Comparison of ENCODE assay signal across 10 cellular contexts in the genomic region with DNA sequence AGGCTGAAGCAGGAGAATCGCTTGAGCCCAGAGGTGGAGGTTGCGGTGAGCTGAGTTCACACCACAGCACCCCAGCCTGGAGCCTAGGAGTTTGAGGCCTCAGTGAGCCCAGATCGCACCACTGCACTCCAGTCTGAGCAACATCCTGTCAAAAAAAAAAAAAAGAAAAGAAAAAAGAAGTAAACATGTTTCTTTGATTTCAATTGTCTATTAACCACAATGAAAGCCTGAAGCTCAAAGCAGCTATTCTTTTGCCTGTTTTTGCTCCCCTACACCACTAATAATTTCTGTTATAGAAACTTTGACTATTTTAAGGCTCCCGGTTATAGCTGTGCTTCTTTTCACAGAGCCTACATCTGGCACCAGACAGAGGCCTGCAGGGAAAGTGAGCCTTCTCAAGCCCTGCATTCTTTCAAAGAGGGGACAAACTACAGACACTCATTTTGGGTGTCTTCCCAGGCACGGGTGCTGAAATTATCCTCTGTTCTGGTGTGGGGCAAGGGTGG. TPM values are rescaled to one million over a fixed set of nuclear protein-coding genes. Genes with fewer than 3 reads are reported as not detected.
DNase-seq lines count a peak whose midpoint lies in the region; ATAC-seq, FAIRE-seq and TF ChIP-seq lines count a peak whose summit lies in the region.
"Had no signal": no experiment of that assay in that cellular context is flagged by ENCODE, and none has a peak within 500 bp of the region (broad histone marks: within the 10 kb centered on the region; RNA-seq: fewer than 3 reads in every experiment).

No MANE protein-coding gene starts in this region.

- in situ Hi-C loops in transverse colon (cut with MboI; ENCODE audit: low pct_ligation_motif_present in 1 of 4, low pct_unique_long_range_greater_than_20kb in 1 of 4, low sequenced_read_pairs in 3 of 4), result no loop called here

- 50 to 56% methylated on average over 1 to 5 of the region's 5 CpGs for WGBS in transverse colon (ENCODE audit: low coverage in 1 of 2), 2 donors

- no peaks in the 10 kb centered on the region for H3K27me3 Mint-ChIP-seq in activated naive CD8-positive, alpha-beta T cell treated with anti-CD3 and anti-CD28 coated beads, Interleukin-2, amount 10 ng/mL, durations not matched to agents 7 days and 5 days

- DNase-seq in activated T-cell treated with anti-CD3 and anti-CD28 coated beads for 1 hour (ENCODE audit: low read depth) (peak; percentile 51), activated T-cell treated with anti-CD3 and anti-CD28 coated beads for 4 hours (no peak), transverse colon (peak; percentile 46), GM12891 (ENCODE audit: insufficient read length, low spot score) (no peak), RCC 7860 (ENCODE audit: low spot score) (no peak)
- peak; percentile 59 for DNase-seq in activated naive CD8-positive, alpha-beta T cell treated with anti-CD3 and anti-CD28 coated beads, Interleukin-2, amount 10 ng/mL, durations not matched to agents 7 days and 5 days

- H3K36me3 ChIP-seq in muscle layer of duodenum (ENCODE audit: control insufficient read depth in 1 of 2, insufficient read depth in 2 of 2, low read length in 2 of 2) (no peaks in the 10 kb centered on the region), transverse colon (no peaks in the 10 kb centered on the region)

- no peaks in the 10 kb centered on the region for H3K9me3 Mint-ChIP-seq in activated naive CD8-positive, alpha-beta T cell treated with anti-CD3 and anti-CD28 coated beads, Interleukin-2, amount 10 ng/mL, durations not matched to agents 7 days and 5 days

- no peaks in the 10 kb centered on the region for H3K27me3 ChIP-seq in muscle layer of duodenum (ENCODE audit: low read depth, low read length)
- H3K27me3 ChIP-seq in transverse colon, result no peaks in the 10 kb centered on the region

- H3K27ac ChIP-seq in muscle layer of duodenum (ENCODE audit: low read length), result peak overlapping the region; percentile 71
- peak overlapping the region; percentile 74 to 84 (median 78) for H3K27ac ChIP-seq in transverse colon

- H3K4me1 Mint-ChIP-seq in activated naive CD8-positive, alpha-beta T cell treated with anti-CD3 and anti-CD28 coated beads, Interleukin-2, amount 10 ng/mL, durations not matched to agents 7 days and 5 days, result peaks cover 34% of the 10 kb centered on the region

- peaks cover 5 to 11% of the 10 kb centered on the region in 2 donors for H3K4me1 ChIP-seq in muscle layer of duodenum (ENCODE audit: control insufficient read depth in 1 of 2, insufficient read depth in 2 of 2, low read length in 2 of 2)
- peaks cover 11 to 50% (median 23%) of the 10 kb centered on the region in 4 donors for H3K4me1 ChIP-seq in transverse colon

- H3K4me3 ChIP-seq in muscle layer of duodenum (ENCODE audit: low read depth in 1 of 2, low read length in 2 of 2), result no peak overlapping the region
- H3K4me3 ChIP-seq in transverse colon, result no peak overlapping the region

- intact Hi-C loops in transverse colon (cut with DNase I; ENCODE audit: low total_unique reads), result no loop called here

- TF ChIP-seq POLR2A in transverse colon (IDR thresholded peaks at IDR 0.05), result no peak
- TF ChIP-seq POLR2A in GM12891 (IDR thresholded peaks at IDR 0.05; ENCODE audit: low read depth, low read length), result no peak

- no peak for TF ChIP-seq EP300 in transverse colon (IDR thresholded peaks at IDR 0.05; ENCODE audit: low read depth)

- FAIRE-seq in GM12891 (lab: Jason Lieb, UNC), result no peak
- FAIRE-seq in RCC 7860 (lab: Jason Lieb, UNC), result no peak
- FAIRE-seq: A204.1 had no signal

- TF ChIP-seq CTCF in transverse colon (IDR thresholded peaks at IDR 0.05), result no peak

- ATAC-seq in activated naive CD8-positive, alpha-beta T cell treated with anti-CD3 and anti-CD28 coated beads, Interleukin-2, amount 10 ng/mL, durations not matched to agents 7 days and 5 days (ENCODE audit: low read depth), result peak; percentile 94
- no peak for ATAC-seq in HG03159 (IDR thresholded peaks at IDR 0.05; ENCODE audit: unreplicated experiment)

- H3K36me3 Mint-ChIP-seq in activated naive CD8-positive, alpha-beta T cell treated with anti-CD3 and anti-CD28 coated beads, Interleukin-2, amount 10 ng/mL, durations not matched to agents 7 days and 5 days, result peaks cover 35% of the 10 kb centered on the region

- H3K9me3 ChIP-seq in muscle layer of duodenum (ENCODE audit: control insufficient read depth in 1 of 2, low read length in 2 of 2) (no peaks in the 10 kb centered on the region), transverse colon (no peaks in the 10 kb centered on the region)

- POLR2A ChIA-PET in activated naive CD8-positive, alpha-beta T cell treated with anti-CD3 and anti-CD28 coated beads, Interleukin-2, amount 10 ng/mL, durations not matched to agents 7 days and 5 days (lab: Charles Lee), result interaction anchor here (0.5 to 1.5 kb wide), 6 partner anchors 14 to 155 kb away, joined by 3 to 5 read pairs (median 4); a partner anchor contains a TSS

- peak overlapping the region; percentile 39 for H3K27ac Mint-ChIP-seq in activated naive CD8-positive, alpha-beta T cell treated with anti-CD3 and anti-CD28 coated beads, Interleukin-2, amount 10 ng/mL, durations not matched to agents 7 days and 5 days

- H3K4me3 Mint-ChIP-seq in activated naive CD8-positive, alpha-beta T cell treated with anti-CD3 and anti-CD28 coated beads, Interleukin-2, amount 10 ng/mL, durations not matched to agents 7 days and 5 days, result peak overlapping the region; percentile 25

TF ChIP-seq in GM12891, 5 proteins besides CTCF, POLR2A, EP300 and RAD21:
- TF ChIP-seq POLR2AphosphoS5 (IDR thresholded peaks at IDR 0.05; ENCODE audit: low read depth, low read length) (no peak), SPI1 (IDR thresholded peaks at IDR 0.05; ENCODE audit: low read depth, low read length) (no peak), PAX5 (IDR thresholded peaks at IDR 0.05; ENCODE audit: insufficient read depth, low read length, severe bottlenecking) (no peak), TAF1 (IDR thresholded peaks at IDR 0.05; ENCODE audit: low read depth, low read length) (no peak), POU2F2 (IDR thresholded peaks at IDR 0.05; ENCODE audit: low read depth, low read length) (no peak)

RNA-seq across cellular contexts. Expression of a gene that starts 14.1 kb away (rescaled TPM):
- total RNA-seq in activated naive CD8-positive, alpha-beta T cell treated with anti-CD3 and anti-CD28 coated beads, Interleukin-2, amount 10 ng/mL, durations not matched to agents 7 days and 5 days, result 1 to 10 TPM in 1 of 2 experiments, under 1 TPM in 1; 0.85 to 1.4 TPM
- 1 to 10 TPM in 3 of 4 donors, not detected in 1; 1.3 to 6.0 (median 3.4) TPM for total RNA-seq in transverse colon
- 0.42 TPM for polyA plus RNA-seq in GM12891 (2012; ENCODE audit: low read depth, missing spikeins)
- total RNA-seq: SK-MEL-5 had no signal

RNA-seq across cellular contexts. Expression of a gene that starts 28.9 kb away (rescaled TPM):
- total RNA-seq in activated naive CD8-positive, alpha-beta T cell treated with anti-CD3 and anti-CD28 coated beads, Interleukin-2, amount 10 ng/mL, durations not matched to agents 7 days and 5 days, result 1 to 10 TPM; 7.3 to 8.3 TPM
- total RNA-seq in transverse colon, result 10 to 100 TPM in 1 of 4 donors, 1 to 10 TPM in 3; 6.0 to 11.6 (median 8.6) TPM
- 0.63 TPM for polyA plus RNA-seq in GM12891 (2012; ENCODE audit: low read depth, missing spikeins)
- total RNA-seq: SK-MEL-5 had no signal

RNA-seq across cellular contexts. Expression of a gene that starts 51.6 kb away (rescaled TPM):
- 10 to 100 TPM; 35.5 to 37.3 TPM for total RNA-seq in activated naive CD8-positive, alpha-beta T cell treated with anti-CD3 and anti-CD28 coated beads, Interleukin-2, amount 10 ng/mL, durations not matched to agents 7 days and 5 days
- 100 to 1,000 TPM; 106 to 125 (median 114) TPM for total RNA-seq in transverse colon
- polyA plus RNA-seq in GM12891 (2012; ENCODE audit: low read depth, missing spikeins), result 17.2 TPM

RNA-seq across cellular contexts. Expression of a gene that starts 52.0 kb away (rescaled TPM):
- under 1 TPM; 0.42 to 0.54 TPM for total RNA-seq in activated naive CD8-positive, alpha-beta T cell treated with anti-CD3 and anti-CD28 coated beads, Interleukin-2, amount 10 ng/mL, durations not matched to agents 7 days and 5 days
- total RNA-seq in transverse colon, result 1 to 10 TPM in 2 of 4 donors, not detected in 2; 1.8 to 2.2 TPM
- 0.59 TPM for polyA plus RNA-seq in GM12891 (2012; ENCODE audit: low read depth, missing spikeins)

Comparison
In these comparisons a context has a peak if more than half of its experiments do, and no peak if none do; other contexts are left out.
1. DNase-seq: peak in activated T-cell treated with anti-CD3 and anti-CD28 coated beads for 1 hour (single experiment), activated naive CD8-positive, alpha-beta T cell treated with anti-CD3 and anti-CD28 coated beads, Interleukin-2, amount 10 ng/mL, durations not matched to agents 7 days and 5 days (single experiment) and transverse colon (single experiment); none in activated T-cell treated with anti-CD3 and anti-CD28 coated beads for 4 hours (single experiment), GM12891 (single experiment) and RCC 7860 (single experiment).